In genomic region chr4:78293348-78293747, GRCh38 we compare ENCODE assay signal across 1 cellular context.
TF ChIP-seq lines count a peak whose summit lies in the region.

No MANE protein-coding gene starts in this region.

TF ChIP-seq in IMR-90, 13 proteins besides CTCF, POLR2A, EP300 and RAD21 (continued from another document):
- TF ChIP-seq ELK1 (IDR thresholded peaks at IDR 0.05; ENCODE audit: borderline replicate concordance, low read depth, low read length) = no peak
- TF ChIP-seq MXI1 (IDR thresholded peaks at IDR 0.05; ENCODE audit: borderline replicate concordance, low read depth, low read length) = no peak
- no peak for TF ChIP-seq RCOR1 (IDR thresholded peaks at IDR 0.05; ENCODE audit: insufficient replicate concordance, low read length)
- TF ChIP-seq NFE2L2 (IDR thresholded peaks at IDR 0.05; ENCODE audit: low read depth, low read length) = no peak
- no peak for TF ChIP-seq CHD1 (IDR thresholded peaks at IDR 0.05; ENCODE audit: low read depth, low read length)
